In the genomic region with DNA sequence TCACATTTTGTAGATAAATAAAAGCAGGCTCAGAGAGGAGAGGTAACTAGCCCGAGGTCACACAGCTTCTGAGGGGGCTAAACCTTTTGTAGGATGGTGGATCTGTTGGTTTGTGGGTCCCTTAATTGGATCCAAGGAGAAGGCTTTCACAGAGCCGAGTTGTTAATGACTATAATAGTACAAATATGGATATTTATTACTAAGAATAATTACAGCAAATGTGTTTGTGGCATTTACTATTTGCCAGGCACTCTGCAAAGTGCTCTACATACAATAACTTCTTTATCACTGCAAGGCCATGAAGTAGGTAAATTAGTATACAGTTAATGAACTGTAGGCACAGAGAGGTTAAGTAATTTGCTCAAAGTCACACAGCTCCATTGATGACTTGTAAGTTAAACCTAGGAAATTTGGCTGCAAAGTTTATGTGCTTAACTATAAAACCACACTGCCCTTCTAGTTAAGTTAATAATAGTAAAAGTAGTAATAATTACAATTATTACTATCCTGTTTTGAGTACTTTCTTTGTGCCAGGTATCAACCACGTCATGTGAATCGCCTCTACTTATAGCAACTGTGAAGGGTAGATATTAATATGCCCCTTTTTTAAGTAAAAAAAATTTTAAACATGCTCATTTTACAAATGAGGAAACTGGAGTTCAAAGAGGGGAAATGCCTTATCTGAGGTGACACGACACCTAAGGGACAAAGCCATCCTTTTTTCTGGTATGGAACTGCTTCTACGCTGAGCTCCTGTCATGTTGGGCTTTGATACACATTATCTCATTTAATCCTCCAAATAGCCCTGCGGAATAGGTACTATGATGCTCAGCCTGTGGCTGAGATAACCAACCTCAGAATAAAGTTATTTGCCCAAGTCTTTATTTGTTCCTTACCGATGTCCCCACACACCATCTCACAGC, we compare ENCODE assay signal across 8 cellular contexts. TPM values are rescaled to one million over a fixed set of nuclear protein-coding genes. Genes with fewer than 3 reads are reported as not detected.
DNase-seq lines count a peak whose midpoint lies in the region; ATAC-seq and TF ChIP-seq lines count a peak whose summit lies in the region.

No MANE protein-coding gene starts in this region.

- H3K4me3 ChIP-seq in ACC112 (ENCODE audit: low read depth, low read length), result peak overlapping the region; percentile 55
- peak overlapping the region in 1 of 3 experiments; percentile 1 for H3K4me3 ChIP-seq in mammary epithelial cell (replicated peaks in 1 of 3; ENCODE audit: insufficient read depth in 1 of 3, low read depth in 2 of 3, low read length in 3 of 3)
- H3K4me3 ChIP-seq in muscle layer of colon (ENCODE audit: low read depth in 1 of 2, low read length in 2 of 2), result peak overlapping the region; percentile 36 to 58

- peaks cover 20% of the 10 kb centered on the region for H3K79me2 ChIP-seq in ACC112 (ENCODE audit: control insufficient read depth, insufficient read depth, low read length, unreplicated experiment)
- peaks cover 20% of the 10 kb centered on the region for H3K79me2 ChIP-seq in mammary epithelial cell (ENCODE audit: insufficient read depth, low read length)

- no peak for ATAC-seq in omental fat pad (ENCODE audit: low FRiP score)

- H3K27ac ChIP-seq in ACC112 (ENCODE audit: low read depth, low read length), result peak overlapping the region; percentile 96
- H3K27ac ChIP-seq in KOPT-K1 (ENCODE audit: low read depth, low read length, poor library complexity, severe bottlenecking), result peak overlapping the region; percentile 60
- peak overlapping the region; percentile 96 for H3K27ac ChIP-seq in mammary epithelial cell (ENCODE audit: insufficient read depth, low read depth, low read length)
- peak overlapping the region; percentile 94 for H3K27ac ChIP-seq in muscle layer of colon (ENCODE audit: low read depth, low read length)

- no peak for DNase-seq in mammary epithelial cell
- no peak for DNase-seq in mucosa of gallbladder (ENCODE audit: low spot score)
- no peak for DNase-seq in C1 segment of cervical spinal cord (lab: John Stamatoyannopoulos, UW)
- DNase-seq in NCI-H2081 treated with DMSO at 0.1 percent for 48 hours (lab: John Stamatoyannopoulos, UW), result no peak
- no peak for DNase-seq in omental fat pad (ENCODE audit: low spot score)

- no peaks in the 10 kb centered on the region for H3K9me3 ChIP-seq in KOPT-K1 (ENCODE audit: insufficient read depth, low read length, poor library complexity, severe bottlenecking)
- no peaks in the 10 kb centered on the region for H3K9me3 ChIP-seq in mammary epithelial cell (replicated peaks; ENCODE audit: insufficient read depth, low read length)
- no peaks in the 10 kb centered on the region for H3K9me3 ChIP-seq in muscle layer of colon (ENCODE audit: low read length)

- intact Hi-C loops in mammary epithelial cell (cut with micrococcal nuclease), result loop anchor here (10.0 kb wide), 2 partner anchors 403 to 493 kb away; a partner anchor contains a TSS

- H3K4me1 ChIP-seq in ACC112 (ENCODE audit: control insufficient read depth, insufficient read depth, low read length, unreplicated experiment) (peaks cover 58% of the 10 kb centered on the region), mammary epithelial cell (ENCODE audit: insufficient read depth, low read length) (peaks cover 47% of the 10 kb centered on the region), muscle layer of colon (ENCODE audit: insufficient read depth, low read length) (peaks cover 44% of the 10 kb centered on the region)

- CTCF ChIA-PET in mammary epithelial cell (lab: Charles Lee; ENCODE audit: low non-redundant PET), result interaction anchor here (0.8 kb wide), 2 partner anchors 11 to 276 kb away, joined by 3 read pairs; no protein-coding TSS in a partner anchor

- H4K20me1 ChIP-seq in mammary epithelial cell (ENCODE audit: insufficient read depth, low read length), result no peaks in the 10 kb centered on the region

- WGBS in mammary epithelial cell (ENCODE audit: low coverage, missing lambda C conversion rate), result 88% methylated on average over 7 of the region's 8 CpGs

- peak overlapping the region; percentile 88 for H3K9ac ChIP-seq in mammary epithelial cell (ENCODE audit: insufficient read depth, low read length)
- peak overlapping the region; percentile 78 for H3K9ac ChIP-seq in muscle layer of colon (ENCODE audit: low read length)

- TSS peak; percentile 7 for BruUV-seq in mammary epithelial cell (replicated peaks; lab: Mats Ljungman, UMichigan)

- H3K36me3 ChIP-seq in ACC112 (ENCODE audit: insufficient read depth, low read length), result peaks cover 9% of the 10 kb centered on the region; the same call in 1 of the 2 replicates
- H3K36me3 ChIP-seq in KOPT-K1 (ENCODE audit: insufficient read depth, low read length), result peaks cover 11% of the 10 kb centered on the region; the same call in 1 of the 2 replicates
- H3K36me3 ChIP-seq in mammary epithelial cell (ENCODE audit: insufficient read depth, low read length), result peaks cover 6% of the 10 kb centered on the region
- H3K36me3 ChIP-seq in muscle layer of colon (ENCODE audit: insufficient read depth, low read length), result peaks cover 13% of the 10 kb centered on the region

- TF ChIP-seq CTCF in mammary epithelial cell (conservative IDR thresholded peaks at IDR 0.05 in 1 of 2, IDR thresholded peaks at IDR 0.05 in 1 of 2; ENCODE audit: extremely low read depth in 1 of 2, insufficient read depth in 1 of 2, low read depth in 1 of 2, low read length in 2 of 2) (no peak), omental fat pad (IDR thresholded peaks at IDR 0.05) (no peak)

- dilution Hi-C loops in mammary epithelial cell (cut with HindIII; ENCODE audit: low sequenced_read_pairs), result loop anchor here (5.0 kb wide), 1 partner anchor 150 kb away; no protein-coding TSS in a partner anchor

- H3K4me2 ChIP-seq in mammary epithelial cell (ENCODE audit: insufficient read depth, low read depth, low read length), result peak overlapping the region; percentile 68

- no peak overlapping the region for H2AFZ ChIP-seq in ACC112 (ENCODE audit: low read length, unreplicated experiment)
- H2AFZ ChIP-seq in mammary epithelial cell (ENCODE audit: low read depth, low read length), result peak overlapping the region; percentile 4

- in situ Hi-C loops in mammary epithelial cell (cut with MboI; ENCODE audit: low sequenced_read_pairs in 2 of 2), result loop anchor here in 1 of 2 donors (25.0 kb wide), 1 partner anchor 200 kb away; a partner anchor contains a TSS

- H3K27me3 ChIP-seq in ACC112 (ENCODE audit: insufficient read depth, low read length), result no peaks in the 10 kb centered on the region
- no peaks in the 10 kb centered on the region for H3K27me3 ChIP-seq in mammary epithelial cell (ENCODE audit: insufficient read depth, low read length)
- no peaks in the 10 kb centered on the region for H3K27me3 ChIP-seq in muscle layer of colon (ENCODE audit: control insufficient read depth in 1 of 2, insufficient read depth in 2 of 2, low read length in 2 of 2)

RNA-seq across cellular contexts. Expression of a gene that starts 8.4 kb away (rescaled TPM):
- total RNA-seq in mammary epithelial cell (10 to 100 TPM; 61.7 to 78.7 TPM), mucosa of gallbladder (56.5 TPM), omental fat pad (100 to 1,000 TPM in 1 of 4 donors, 10 to 100 TPM in 3; 16.3 to 101 (median 59.1) TPM)
- polyA plus RNA-seq in mammary epithelial cell, result 40.8 TPM
- polyA minus RNA-seq in mammary epithelial cell, result 105 TPM
